ENCODE assay signal across 8 cellular contexts in the genomic region with DNA sequence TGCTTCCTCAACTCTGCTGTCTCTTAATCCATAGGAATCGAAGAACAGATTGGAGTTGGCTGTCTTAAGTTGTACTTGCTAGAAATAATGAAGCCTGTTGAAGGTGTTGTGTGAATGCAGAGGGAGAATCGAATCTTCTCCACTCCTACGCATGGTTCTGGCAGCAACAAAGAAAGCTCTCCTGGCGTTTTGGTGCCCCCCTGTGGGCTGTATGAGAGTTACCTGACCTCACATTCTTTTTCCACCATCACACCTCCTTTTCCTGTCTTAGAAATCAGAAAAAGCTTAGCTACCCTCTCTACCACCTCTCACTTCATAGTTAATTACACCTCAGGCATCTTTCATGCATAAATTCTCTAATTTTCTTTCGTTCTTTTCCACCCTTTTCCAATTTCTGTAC. TPM values are rescaled to one million over a fixed set of nuclear protein-coding genes. Genes with fewer than 3 reads are reported as not detected.
DNase-seq lines count a peak whose midpoint lies in the region; ATAC-seq, FAIRE-seq and TF ChIP-seq lines count a peak whose summit lies in the region.

No MANE protein-coding gene starts in this region.

- H3K4me3 Mint-ChIP-seq in CD14-positive monocyte = no peak overlapping the region

- DNase-seq in CD14-positive monocyte (ENCODE audit: low spot score) = no peak
- peak; percentile 26 to 71 (median 49) for DNase-seq in Peyer's patch
- peak; percentile 20 for DNase-seq in activated gamma-delta T cell treated with anti-CD3 and anti-CD28 coated beads, Interleukin-2, amount 50 U/mL, for 16 hours (ENCODE audit: low read depth)
- peak; percentile 43 for DNase-seq in glomerular visceral epithelial cell (ENCODE audit: extremely low spot score)
- peak; percentile 69 for DNase-seq in sigmoid colon
- no peak for DNase-seq in H54 (ENCODE audit: insufficient read length, low spot score)

- intact Hi-C loops in CD14-positive monocyte (cut with micrococcal nuclease) (no loop called here), sigmoid colon (cut with DNase I) (loop anchor here (10.0 kb wide), 1 partner anchor 534 kb away; the partner anchor contains the start of gene RRAGB)

- H3K9me3 Mint-ChIP-seq in CD14-positive monocyte = peaks cover 0 to 1% (median 0%) of the 10 kb centered on the region in 7 donors

- 7 to 9% methylated on average over 5 of the region's 5 CpGs for WGBS in sigmoid colon, 2 donors

- no peaks in the 10 kb centered on the region for H3K9me3 ChIP-seq in Peyer's patch
- H3K9me3 ChIP-seq in sigmoid colon = no peaks in the 10 kb centered on the region

- FAIRE-seq in H54 (lab: Jason Lieb, UNC) = no peak

- no peaks in the 10 kb centered on the region for H3K36me3 ChIP-seq in Peyer's patch
- no peaks in the 10 kb centered on the region for H3K36me3 ChIP-seq in sigmoid colon

- TF ChIP-seq CTCF in CD14-positive monocyte (IDR thresholded peaks at IDR 0.05) = peak; percentile 59
- TF ChIP-seq CTCF in Peyer's patch (IDR thresholded peaks at IDR 0.05) = peak in 5 of 6 experiments; percentile 29 to 69 (median 59)
- peak; percentile 20 to 55 (median 42) for TF ChIP-seq CTCF in sigmoid colon (IDR thresholded peaks at IDR 0.05)

- H3K27ac ChIP-seq in Peyer's patch (no peak overlapping the region), sigmoid colon (no peak overlapping the region)

- H3K27me3 Mint-ChIP-seq in CD14-positive monocyte (ENCODE audit: low read depth in 3 of 3) = peaks cover 0 to 4% (median 0%) of the 10 kb centered on the region in 3 donors

- H3K4me1 ChIP-seq in Peyer's patch = no peaks in the 10 kb centered on the region
- H3K4me1 ChIP-seq in sigmoid colon = no peaks in the 10 kb centered on the region

- H3K27me3 ChIP-seq in Peyer's patch = no peaks in the 10 kb centered on the region
- H3K27me3 ChIP-seq in sigmoid colon = no peaks in the 10 kb centered on the region

- TF ChIP-seq EP300 in sigmoid colon (IDR thresholded peaks at IDR 0.05) = no peak

- H3K4me3 ChIP-seq in Peyer's patch = no peak overlapping the region
- no peak overlapping the region for H3K4me3 ChIP-seq in sigmoid colon

- TF ChIP-seq POLR2A in Peyer's patch (IDR thresholded peaks at IDR 0.05) (no peak), sigmoid colon (IDR thresholded peaks at IDR 0.05) (no peak), H54 (IDR thresholded peaks at IDR 0.05; ENCODE audit: low read depth, low read length) (no peak)

- ATAC-seq in GM18907 (IDR thresholded peaks at IDR 0.05; ENCODE audit: unreplicated experiment) (peak; percentile 91), HG03432 (IDR thresholded peaks at IDR 0.05; ENCODE audit: unreplicated experiment) (peak; percentile 87)

- no peaks in the 10 kb centered on the region for H3K4me1 Mint-ChIP-seq in CD14-positive monocyte

- H3K27ac Mint-ChIP-seq in CD14-positive monocyte = no peak overlapping the region

- H3K36me3 Mint-ChIP-seq in CD14-positive monocyte = no peaks in the 10 kb centered on the region

RNA-seq across cellular contexts. Expression of gene KLF8, which starts 16.3 kb away (rescaled TPM):
- polyA plus RNA-seq in CD14-positive monocyte = under 1 TPM in 1 of 2 donors, not detected in 1; 0.34 TPM
- total RNA-seq in Peyer's patch = 10 to 100 TPM in 1 of 4 donors, 1 to 10 TPM in 3; 1.2 to 30.5 (median 3.2) TPM
- total RNA-seq in sigmoid colon = 10 to 100 TPM in 3 of 4 donors, 1 to 10 TPM in 1; 9.1 to 19.7 (median 10.4) TPM
- 1 to 10 TPM in 2 of 3 donors, under 1 TPM in 1; 0.69 to 3.5 (median 1.2) TPM for polyA plus RNA-seq in sigmoid colon

Comparison
In these comparisons a context has a peak if more than half of its experiments do, and no peak if none do; other contexts are left out.
1. DNase-seq: peak in Peyer's patch (3 of 3), activated gamma-delta T cell treated with anti-CD3 and anti-CD28 coated beads, Interleukin-2, amount 50 U/mL, for 16 hours (single experiment), glomerular visceral epithelial cell (single experiment) and sigmoid colon (single experiment); none in CD14-positive monocyte (single experiment) and H54 (single experiment).
2. Peak in every context shown above with its lines, with median percentiles within 50 percentile points of each other: CTCF ChIP-seq.